In genomic region chr17:38444151-38444550, GRCh38 we compare ENCODE assay signal across 9 cellular contexts. TPM values are rescaled to one million over a fixed set of nuclear protein-coding genes. Genes with fewer than 3 reads are reported as not detected.
DNase-seq lines count a peak whose midpoint lies in the region; ATAC-seq and TF ChIP-seq lines count a peak whose summit lies in the region.
"Had no signal": no experiment of that assay in that cellular context is flagged by ENCODE, and none has a peak within 500 bp of the region (broad histone marks: within the 10 kb centered on the region; RNA-seq: fewer than 3 reads in every experiment).

No MANE protein-coding gene starts in this region.

- H3K27ac ChIP-seq in RWPE2 (ENCODE audit: poor library complexity, severe bottlenecking) (no peak overlapping the region), prostate gland (no peak overlapping the region), aorta (ENCODE audit: low read depth in 1 of 2, low read length in 2 of 2) (no peak overlapping the region)

- intact Hi-C loops in activated naive CD4-positive, alpha-beta T cell treated with anti-CD3 and anti-CD28 coated beads for 36 hours (cut with micrococcal nuclease): loop anchor here (1.0 kb wide), 2 partner anchors 21 to 41 kb away; no protein-coding TSS in a partner anchor
- intact Hi-C loops in Right ventricle myocardium superior (cut with DNase I) (loop anchor here (5.0 kb wide), 1 partner anchor 33 kb away; no protein-coding TSS in a partner anchor), prostate gland (cut with DNase I) (loop anchor here (5.0 to 10.0 kb wide), 2 partner anchors 43 to 221 kb away; no protein-coding TSS in a partner anchor), aorta (cut with DNase I) (loop anchor here (5.0 to 10.0 kb wide), 2 partner anchors 43 to 231 kb away; partner anchors contain the start of gene EPOP (in 1 of the 2))

- H3K4me3 ChIP-seq in RWPE2 (ENCODE audit: severe bottlenecking) (no peak overlapping the region), prostate gland (no peak overlapping the region), aorta (ENCODE audit: low read length in 2 of 2) (no peak overlapping the region)

- H3K27ac Mint-ChIP-seq in activated naive CD4-positive, alpha-beta T cell treated with anti-CD3 and anti-CD28 coated beads for 36 hours: no peak overlapping the region
- H3K27ac Mint-ChIP-seq: activated naive CD8-positive, alpha-beta T cell had no signal

- WGBS in prostate gland: 5% methylated on average over 12 of the region's 14 CpGs
- 1 to 2% methylated on average over 14 of the region's 14 CpGs for whole genome bisulfite sequencing in aorta, 2 donors

- H3K27me3 Mint-ChIP-seq in activated naive CD4-positive, alpha-beta T cell treated with anti-CD3 and anti-CD28 coated beads for 36 hours (ENCODE audit: low read depth): no peaks in the 10 kb centered on the region
- H3K27me3 Mint-ChIP-seq: activated naive CD8-positive, alpha-beta T cell had no signal

- DNase-seq in DMS79 treated with DMSO at 0.1 percent for 48 hours (lab: John Stamatoyannopoulos, UW): peak; percentile 80
- peak; percentile 42 for DNase-seq in LHCN-M2 (ENCODE audit: low read depth)
- peak; percentile 81 for DNase-seq in RWPE2 (ENCODE audit: low spot score)
- peak; percentile 73 for DNase-seq in activated naive CD4-positive, alpha-beta T cell treated with anti-CD3 and anti-CD28 coated beads for 36 hours
- peak; percentile 84 for DNase-seq in Right ventricle myocardium superior
- peak; percentile 69 for DNase-seq in prostate gland (ENCODE audit: low spot score)
- peak; percentile 79 to 88 for DNase-seq in aorta

- H3K27me3 ChIP-seq in RWPE2 (ENCODE audit: insufficient read depth, poor library complexity, severe bottlenecking) (no peaks in the 10 kb centered on the region), prostate gland (replicated peaks; ENCODE audit: insufficient read depth) (no peaks in the 10 kb centered on the region), aorta (ENCODE audit: control insufficient read depth in 1 of 2, insufficient read depth in 2 of 2, low read length in 1 of 2) (no peaks in the 10 kb centered on the region)

- H3K4me3 Mint-ChIP-seq in activated naive CD4-positive, alpha-beta T cell treated with anti-CD3 and anti-CD28 coated beads for 36 hours: no peak overlapping the region
- H3K4me3 Mint-ChIP-seq: activated naive CD8-positive, alpha-beta T cell had no signal

- TF ChIP-seq POLR2A in prostate gland (IDR thresholded peaks at IDR 0.05): no peak

- ATAC-seq in RWPE2 (ENCODE audit: low read depth) (peak; percentile 83), Right ventricle myocardium superior (ENCODE audit: poor library complexity) (peak; percentile 66), aorta (ENCODE audit: low FRiP score) (peak; percentile 76), GM19397 (IDR thresholded peaks at IDR 0.05; ENCODE audit: unreplicated experiment) (no peak)

- H3K9me3 ChIP-seq in RWPE2 (ENCODE audit: severe bottlenecking) (no peaks in the 10 kb centered on the region), prostate gland (no peaks in the 10 kb centered on the region), aorta (ENCODE audit: control insufficient read depth, low read length) (no peaks in the 10 kb centered on the region)

- H3K4me1 ChIP-seq in RWPE2 (ENCODE audit: insufficient read depth, poor library complexity, severe bottlenecking) (peaks cover 21% of the 10 kb centered on the region), prostate gland (replicated peaks) (no peaks in the 10 kb centered on the region), aorta (ENCODE audit: control insufficient read depth in 1 of 2, insufficient read depth in 2 of 2, low read length in 2 of 2) (peaks cover 0 to 2% of the 10 kb centered on the region in 2 donors)

- peaks cover 3% of the 10 kb centered on the region for H3K4me1 Mint-ChIP-seq in activated naive CD4-positive, alpha-beta T cell treated with anti-CD3 and anti-CD28 coated beads for 36 hours (ENCODE audit: low read depth)

- TF ChIP-seq CTCF in RWPE2 (IDR thresholded peaks at IDR 0.05; ENCODE audit: poor library complexity, severe bottlenecking) (peak; percentile 97), prostate gland (IDR thresholded peaks at IDR 0.05) (peak; percentile 72 to 97 (median 89))

- CTCF ChIA-PET in activated naive CD4-positive, alpha-beta T cell treated with anti-CD3 and anti-CD28 coated beads for 36 hours (lab: Charles Lee): interaction anchor here (0.6 to 1.3 kb wide), 9 partner anchors 14 to 223 kb away, joined by 3 to 5 read pairs (median 3); no protein-coding TSS in a partner anchor

- H3K36me3 Mint-ChIP-seq in activated naive CD4-positive, alpha-beta T cell treated with anti-CD3 and anti-CD28 coated beads for 36 hours (ENCODE audit: low read depth): no peaks in the 10 kb centered on the region
- H3K36me3 Mint-ChIP-seq: activated naive CD8-positive, alpha-beta T cell had no signal

- H3K9me3 Mint-ChIP-seq in activated naive CD4-positive, alpha-beta T cell treated with anti-CD3 and anti-CD28 coated beads for 36 hours: no peaks in the 10 kb centered on the region

- H3K36me3 ChIP-seq in RWPE2 (ENCODE audit: low read depth): no peaks in the 10 kb centered on the region
- H3K36me3 ChIP-seq in prostate gland: no peaks in the 10 kb centered on the region
- no peaks in the 10 kb centered on the region for H3K36me3 ChIP-seq in aorta (ENCODE audit: control insufficient read depth in 1 of 2, insufficient read depth in 2 of 2, low read length in 1 of 2)

RNA-seq across cellular contexts. Expression of gene ARHGAP23, which starts 15.9 kb away (rescaled TPM):
- total RNA-seq in LHCN-M2 (2014; rRNA removed) (20.8 and 31.7 TPM in 2 replicates), Right ventricle myocardium superior (58.3 TPM), prostate gland (100 to 1,000 TPM in 1 of 2 donors, 10 to 100 TPM in 1; 27.3 to 204 TPM), aorta (100 to 1,000 TPM; 110 to 126 TPM)
- 56.8 TPM for polyA plus RNA-seq in LHCN-M2 (2012)
- 1 to 10 TPM in 1 of 2 experiments, under 1 TPM in 1; 0.52 to 1.0 TPM for total RNA-seq in activated naive CD4-positive, alpha-beta T cell treated with anti-CD3 and anti-CD28 coated beads for 36 hours
- 10 to 100 TPM in 1 of 2 donors, 1 to 10 TPM in 1; 6.9 to 31.6 TPM for polyA plus RNA-seq in aorta

Comparison
In these comparisons a context has a peak if more than half of its experiments do, and no peak if none do; other contexts are left out.
1. RNA of gene ARHGAP23, which starts 15.9 kb away (total RNA-seq): 27.3 to 204 TPM in prostate gland, 110 to 126 TPM in aorta, 58.3 TPM in Right ventricle myocardium superior (single experiment) and 20.8 to 31.7 TPM in LHCN-M2; 0.52 to 1.0 TPM in activated naive CD4-positive, alpha-beta T cell treated with anti-CD3 and anti-CD28 coated beads for 36 hours; every median in the first group is over 10 times any median in the second.
2. Peak in every context shown above with its lines, with median percentiles within 50 percentile points of each other: DNase-seq.